Comparison of ENCODE assay signal across 8 cellular contexts in genomic region chr21:27802816-27803475, GRCh38.
DNase-seq lines count a peak whose midpoint lies in the region; ATAC-seq, FAIRE-seq and TF ChIP-seq lines count a peak whose summit lies in the region.

No MANE protein-coding gene starts in this region.

- no peak overlapping the region for H3K4me3 Mint-ChIP-seq in mesothelial cell of epicardium

- H3F3A ChIP-seq in SU-DHL-6 (ENCODE audit: insufficient read depth): no peaks in the 10 kb centered on the region

- no peak for FAIRE-seq in small intestine (lab: Jason Lieb, UNC)

- H3K4me2 ChIP-seq in SU-DHL-6 (ENCODE audit: low read depth, low read length, poor library complexity, severe bottlenecking): peak overlapping the region; percentile 27

- no peak overlapping the region for H2AFZ ChIP-seq in SU-DHL-6 (ENCODE audit: low read depth, low read length, severe bottlenecking)

- H3K4me3 ChIP-seq in HL-60 (replicated peaks; ENCODE audit: insufficient read depth, low read length): no peak overlapping the region
- no peak overlapping the region for H3K4me3 ChIP-seq in SU-DHL-6 (ENCODE audit: insufficient read depth, low read length, poor library complexity, severe bottlenecking)
- H3K4me3 ChIP-seq in small intestine (ENCODE audit: low read depth in 1 of 2, low read length in 2 of 2): no peak overlapping the region

- H3K36me3 ChIP-seq in SU-DHL-6 (ENCODE audit: low read length) (no peaks in the 10 kb centered on the region), small intestine (ENCODE audit: control insufficient read depth in 2 of 2, insufficient read depth in 2 of 2, low read length in 2 of 2) (no peaks in the 10 kb centered on the region)

- no peaks in the 10 kb centered on the region for H3K9me3 Mint-ChIP-seq in mesothelial cell of epicardium

- H3K9me3 ChIP-seq in SU-DHL-6 (ENCODE audit: insufficient read depth, low read length) (no peaks in the 10 kb centered on the region), small intestine (ENCODE audit: control insufficient read depth, low read depth) (no peaks in the 10 kb centered on the region)

- DNase-seq in activated T-cell treated with anti-CD3 and anti-CD28 coated beads, Interleukin-2, amount 50 U/mL, for 48 hours: peak; percentile 24 to 26
- DNase-seq in activated T-cell treated with anti-CD3 and anti-CD28 coated beads, Interleukin-2, amount 50 U/mL, for 1 hour: no peak
- DNase-seq in HL-60 (ENCODE audit: low read depth in 1 of 2, low spot score in 1 of 2) (peak; percentile 5 to 59), foreskin keratinocyte (peak; percentile 11 to 31), small intestine (peak; percentile 55), DMS79 treated with DMSO at 0.1 percent for 48 hours (lab: John Stamatoyannopoulos, UW) (no peak), mesothelial cell of epicardium (ENCODE audit: low spot score in 2 of 2, unreplicated experiment in 2 of 2) (no peak)

- TF ChIP-seq CTCF in HL-60 (IDR thresholded peaks at IDR 0.05; ENCODE audit: insufficient read depth, low read length): peak; percentile 51
- peak; percentile 75 for TF ChIP-seq CTCF in SU-DHL-6 (IDR thresholded peaks at IDR 0.05; ENCODE audit: insufficient read depth, low read length, poor library complexity, severe bottlenecking)
- TF ChIP-seq CTCF in foreskin keratinocyte (conservative IDR thresholded peaks at IDR 0.05): peak; percentile 72
- TF ChIP-seq CTCF in mesothelial cell of epicardium (IDR thresholded peaks at IDR 0.05; ENCODE audit: unreplicated experiment): no peak

- H3K27me3 Mint-ChIP-seq in mesothelial cell of epicardium (ENCODE audit: low read depth): no peaks in the 10 kb centered on the region

- WGBS in small intestine, 3 donors: 35 to 54% (median 41%) methylated on average over 7 of the region's 7 CpGs

- no peaks in the 10 kb centered on the region for H3K79me2 ChIP-seq in SU-DHL-6 (ENCODE audit: insufficient read depth, low read length)

- H3K36me3 Mint-ChIP-seq in mesothelial cell of epicardium: no peaks in the 10 kb centered on the region

- H3K9me2 ChIP-seq in SU-DHL-6 (replicated peaks; ENCODE audit: insufficient read depth, low read length): no peaks in the 10 kb centered on the region

- peaks cover 19% of the 10 kb centered on the region for H3K4me1 Mint-ChIP-seq in mesothelial cell of epicardium

- H3K27ac ChIP-seq in HL-60 (replicated peaks) (no peak overlapping the region), SU-DHL-6 (ENCODE audit: low read depth, low read length) (no peak overlapping the region), foreskin keratinocyte (no peak overlapping the region), small intestine (ENCODE audit: low read depth in 1 of 2, low read length in 1 of 2) (no peak overlapping the region)

- no peak overlapping the region for H3K27ac Mint-ChIP-seq in mesothelial cell of epicardium

- no peaks in the 10 kb centered on the region for H3K4me1 ChIP-seq in foreskin keratinocyte
- no peaks in the 10 kb centered on the region for H3K4me1 ChIP-seq in small intestine (ENCODE audit: control insufficient read depth in 2 of 2, insufficient read depth in 1 of 2, low read depth in 1 of 2, low read length in 1 of 2)

- H3K27me3 ChIP-seq in HL-60 (ENCODE audit: insufficient read depth, poor library complexity, severe bottlenecking) (peaks cover 2% of the 10 kb centered on the region), SU-DHL-6 (ENCODE audit: low read length) (no peaks in the 10 kb centered on the region), foreskin keratinocyte (no peaks in the 10 kb centered on the region), small intestine (ENCODE audit: control insufficient read depth in 2 of 2, insufficient read depth in 2 of 2, low read length in 2 of 2) (no peaks in the 10 kb centered on the region)

- H4K20me1 ChIP-seq in SU-DHL-6 (ENCODE audit: low read depth, low read length): no peaks in the 10 kb centered on the region

- ATAC-seq in foreskin keratinocyte: peak; percentile 63

- no peak overlapping the region for H3K9ac ChIP-seq in SU-DHL-6 (ENCODE audit: low read length)

Comparison
In these comparisons a context has a peak if more than half of its experiments do, and no peak if none do; other contexts are left out.
1. DNase-seq: peak in activated T-cell treated with anti-CD3 and anti-CD28 coated beads, Interleukin-2, amount 50 U/mL, for 48 hours (2 of 2), HL-60 (2 of 2), foreskin keratinocyte (2 of 2) and small intestine (single experiment); none in activated T-cell treated with anti-CD3 and anti-CD28 coated beads, Interleukin-2, amount 50 U/mL, for 1 hour (single experiment), DMS79 treated with DMSO at 0.1 percent for 48 hours (single experiment) and mesothelial cell of epicardium (0 of 2).